In genomic region chr7:152362128-152362926, GRCh38 we compare ENCODE assay signal across 15 cellular contexts.
A peak's percentile ranks its signal among the peaks of the same experiment; 100 is the strongest.
DNase-seq lines count a peak whose midpoint lies in the region; ATAC-seq and TF ChIP-seq lines count a peak whose summit lies in the region.
"Had no signal": no experiment of that assay in that cellular context is flagged by ENCODE, and none has a peak within 500 bp of the region (broad histone marks: within the 10 kb centered on the region; RNA-seq: fewer than 3 reads in every experiment).

No MANE protein-coding gene starts in this region.

- H3K9me3 ChIP-seq in HEK293 (ENCODE audit: control insufficient read depth, insufficient read depth, low read depth, low read length) (no peaks in the 10 kb centered on the region), tibial artery (no peaks in the 10 kb centered on the region)

- no peak for ATAC-seq in activated CD8-positive, alpha-beta T cell treated with anti-CD3 and anti-CD28 coated beads for 36 hours
- ATAC-seq in activated CD8-positive, alpha-beta T cell treated with anti-CD3 and anti-CD28 coated beads, Interleukin-2, amount 10 ng/mL, durations not matched to agents 7 days and 5 days = no peak
- no peak for ATAC-seq in activated naive CD8-positive, alpha-beta T cell treated with anti-CD3 and anti-CD28 coated beads, Interleukin-2, amount 50 U/mL, for 24 hours

- no peaks in the 10 kb centered on the region for H3K27me3 ChIP-seq in tibial artery

- intact Hi-C loops in activated CD8-positive, alpha-beta T cell treated with anti-CD3 and anti-CD28 coated beads for 36 hours (cut with micrococcal nuclease) = no loop called here
- intact Hi-C loops in tibial artery (cut with DNase I; ENCODE audit: low total_unique reads) = no loop called here

- no peak for DNase-seq in activated CD8-positive, alpha-beta T cell treated with anti-CD3 and anti-CD28 coated beads for 36 hours
- DNase-seq in activated CD8-positive, alpha-beta T cell treated with anti-CD3 and anti-CD28 coated beads, Interleukin-2, amount 10 ng/mL, durations not matched to agents 7 days and 5 days = no peak
- DNase-seq in activated naive CD8-positive, alpha-beta T cell treated with anti-CD3 and anti-CD28 coated beads, Interleukin-2, amount 50 U/mL, for 24 hours = no peak
- DNase-seq in inferior parietal cortex (ENCODE audit: extremely low spot score) (no peak), tibial artery (no peak), KG1 (lab: John Stamatoyannopoulos, UW) (no peak)
- DNase-seq: Calu3, DMS79, NCI-H1048, NCI-H1694, NCI-H510A, NCI-H82, RPMI8226 had no signal

- POLR2A ChIA-PET in activated CD8-positive, alpha-beta T cell treated with anti-CD3 and anti-CD28 coated beads for 36 hours (lab: Charles Lee) = no interaction called here
- POLR2A ChIA-PET in activated CD8-positive, alpha-beta T cell treated with anti-CD3 and anti-CD28 coated beads, Interleukin-2, amount 10 ng/mL, durations not matched to agents 7 days and 5 days (lab: Charles Lee) = no interaction called here
- POLR2A ChIA-PET in HEK293 (lab: Yijun Ruan, JAX) = no interaction called here

- no peak for TF ChIP-seq CTCF in activated CD8-positive, alpha-beta T cell treated with anti-CD3 and anti-CD28 coated beads for 36 hours (IDR thresholded peaks at IDR 0.05)
- TF ChIP-seq CTCF in HEK293 (tag by site-specific recombination; IDR thresholded peaks at IDR 0.05) (no peak), nephron (IDR thresholded peaks at IDR 0.05; ENCODE audit: unreplicated experiment in 3 of 3) (no peak), tibial artery (IDR thresholded peaks at IDR 0.05) (no peak)

- H3K27ac ChIP-seq in HEK293 (ENCODE audit: extremely low read depth, low read depth, low read length) (no peak overlapping the region), tibial artery (no peak overlapping the region)

- H3K27ac Mint-ChIP-seq in activated CD8-positive, alpha-beta T cell treated with anti-CD3 and anti-CD28 coated beads for 36 hours = peak overlapping the region; percentile 79
- no peak overlapping the region for H3K27ac Mint-ChIP-seq in activated CD8-positive, alpha-beta T cell treated with anti-CD3 and anti-CD28 coated beads, Interleukin-2, amount 10 ng/mL, durations not matched to agents 7 days and 5 days
- peak overlapping the region; percentile 17 for H3K27ac Mint-ChIP-seq in activated naive CD8-positive, alpha-beta T cell treated with anti-CD3 and anti-CD28 coated beads, Interleukin-2, amount 50 U/mL, for 24 hours
- H3K27ac Mint-ChIP-seq in nephron = peak overlapping the region; percentile 23 to 43 (median 29)

- peaks cover 42% of the 10 kb centered on the region for H3K4me1 Mint-ChIP-seq in activated CD8-positive, alpha-beta T cell treated with anti-CD3 and anti-CD28 coated beads for 36 hours (ENCODE audit: low read depth)
- H3K4me1 Mint-ChIP-seq in activated CD8-positive, alpha-beta T cell treated with anti-CD3 and anti-CD28 coated beads, Interleukin-2, amount 10 ng/mL, durations not matched to agents 7 days and 5 days (ENCODE audit: low read depth) = peaks cover 9% of the 10 kb centered on the region
- peaks cover 41% of the 10 kb centered on the region for H3K4me1 Mint-ChIP-seq in activated naive CD8-positive, alpha-beta T cell treated with anti-CD3 and anti-CD28 coated beads, Interleukin-2, amount 50 U/mL, for 24 hours
- H3K4me1 Mint-ChIP-seq in nephron = peaks cover 48% of the 10 kb centered on the region

- H3K36me3 ChIP-seq in HEK293 (ENCODE audit: control insufficient read depth in 2 of 2, insufficient read depth in 1 of 2, low read length in 2 of 2) = no peaks in the 10 kb centered on the region
- peaks cover 0 to 3% (median 0%) of the 10 kb centered on the region in 3 donors for H3K36me3 ChIP-seq in tibial artery

- H3K4me3 ChIP-seq in HEK293 (ENCODE audit: low read depth, low read length) (no peak overlapping the region), tibial artery (no peak overlapping the region)

- peaks cover 13% of the 10 kb centered on the region for H3K36me3 Mint-ChIP-seq in activated CD8-positive, alpha-beta T cell treated with anti-CD3 and anti-CD28 coated beads for 36 hours (ENCODE audit: low read depth)
- peaks cover 13% of the 10 kb centered on the region for H3K36me3 Mint-ChIP-seq in activated CD8-positive, alpha-beta T cell treated with anti-CD3 and anti-CD28 coated beads, Interleukin-2, amount 10 ng/mL, durations not matched to agents 7 days and 5 days (ENCODE audit: low read depth)
- H3K36me3 Mint-ChIP-seq in activated naive CD8-positive, alpha-beta T cell treated with anti-CD3 and anti-CD28 coated beads, Interleukin-2, amount 50 U/mL, for 24 hours (ENCODE audit: low read depth) = peaks cover 12% of the 10 kb centered on the region
- peaks cover 12% of the 10 kb centered on the region for H3K36me3 Mint-ChIP-seq in nephron (ENCODE audit: low read depth)

- CTCF ChIA-PET in activated CD8-positive, alpha-beta T cell treated with anti-CD3 and anti-CD28 coated beads for 36 hours (lab: Charles Lee) = no interaction called here
- CTCF ChIA-PET in activated CD8-positive, alpha-beta T cell treated with anti-CD3 and anti-CD28 coated beads, Interleukin-2, amount 10 ng/mL, durations not matched to agents 7 days and 5 days (lab: Charles Lee) = interaction anchor here (1.5 kb wide), 1 partner anchor 10 kb away, joined by 3 read pairs; no protein-coding TSS in a partner anchor
- CTCF ChIA-PET in HEK293 (lab: Yijun Ruan, JAX) = no interaction called here

- H3K27me3 Mint-ChIP-seq in activated CD8-positive, alpha-beta T cell treated with anti-CD3 and anti-CD28 coated beads for 36 hours = no peaks in the 10 kb centered on the region
- H3K27me3 Mint-ChIP-seq in activated CD8-positive, alpha-beta T cell treated with anti-CD3 and anti-CD28 coated beads, Interleukin-2, amount 10 ng/mL, durations not matched to agents 7 days and 5 days (ENCODE audit: low read depth) = no peaks in the 10 kb centered on the region
- no peaks in the 10 kb centered on the region for H3K27me3 Mint-ChIP-seq in activated naive CD8-positive, alpha-beta T cell treated with anti-CD3 and anti-CD28 coated beads, Interleukin-2, amount 50 U/mL, for 24 hours
- H3K27me3 Mint-ChIP-seq in nephron (ENCODE audit: low read depth) = no peaks in the 10 kb centered on the region

- H3K4me1 ChIP-seq in HEK293 (ENCODE audit: control insufficient read depth, insufficient read depth, low read length) = peaks cover 6% of the 10 kb centered on the region
- peaks cover 0 to 49% (median 13%) of the 10 kb centered on the region in 4 donors for H3K4me1 ChIP-seq in tibial artery

- peaks cover 6% of the 10 kb centered on the region for H3K9me3 Mint-ChIP-seq in activated CD8-positive, alpha-beta T cell treated with anti-CD3 and anti-CD28 coated beads for 36 hours
- no peaks in the 10 kb centered on the region for H3K9me3 Mint-ChIP-seq in activated CD8-positive, alpha-beta T cell treated with anti-CD3 and anti-CD28 coated beads, Interleukin-2, amount 10 ng/mL, durations not matched to agents 7 days and 5 days (ENCODE audit: insufficient read depth)
- peaks cover 4% of the 10 kb centered on the region for H3K9me3 Mint-ChIP-seq in activated naive CD8-positive, alpha-beta T cell treated with anti-CD3 and anti-CD28 coated beads, Interleukin-2, amount 50 U/mL, for 24 hours
- H3K9me3 Mint-ChIP-seq in nephron = no peaks in the 10 kb centered on the region

- H3K4me3 Mint-ChIP-seq in activated CD8-positive, alpha-beta T cell treated with anti-CD3 and anti-CD28 coated beads for 36 hours = no peak overlapping the region
- H3K4me3 Mint-ChIP-seq in activated CD8-positive, alpha-beta T cell treated with anti-CD3 and anti-CD28 coated beads, Interleukin-2, amount 10 ng/mL, durations not matched to agents 7 days and 5 days = no peak overlapping the region
- no peak overlapping the region for H3K4me3 Mint-ChIP-seq in activated naive CD8-positive, alpha-beta T cell treated with anti-CD3 and anti-CD28 coated beads, Interleukin-2, amount 50 U/mL, for 24 hours
- H3K4me3 Mint-ChIP-seq in nephron = no peak overlapping the region

TF ChIP-seq in HEK293, 187 proteins besides CTCF, POLR2A, EP300 and RAD21:
- TF ChIP-seq GLIS1 (tag by site-specific recombination; IDR thresholded peaks at IDR 0.05) = peak; percentile 54
- TF ChIP-seq PRDM6 (tag by site-specific recombination; IDR thresholded peaks at IDR 0.05) = peak; percentile 60
- no peak for TF ChIP-seq BCL11A (tag by site-specific recombination; IDR thresholded peaks at IDR 0.05; ENCODE audit: low read depth)
- TF ChIP-seq PRDM4 (tag by site-specific recombination; IDR thresholded peaks at IDR 0.05) = peak; percentile 57; the same call in 1 of the 2 replicates
